8 cellular contexts compared by ENCODE assay signal in genomic region chr22:21646608-21647590, GRCh38. TPM values are rescaled to one million over a fixed set of nuclear protein-coding genes. Genes with fewer than 3 reads are reported as not detected.
DNase-seq lines count a peak whose midpoint lies in the region; ATAC-seq and TF ChIP-seq lines count a peak whose summit lies in the region.

No MANE protein-coding gene starts in this region.

- no peak for TF ChIP-seq POLR2A in prostate gland (IDR thresholded peaks at IDR 0.05)

- H3K27me3 ChIP-seq in prostate gland (replicated peaks; ENCODE audit: insufficient read depth), result no peaks in the 10 kb centered on the region

- H3K27me3 Mint-ChIP-seq in glutamatergic neuron (ENCODE audit: unreplicated experiment), result peaks cover 10% of the 10 kb centered on the region

- H3K4me3 Mint-ChIP-seq in glutamatergic neuron (ENCODE audit: unreplicated experiment), result peak overlapping the region; percentile 55

- H3K36me3 Mint-ChIP-seq in glutamatergic neuron (ENCODE audit: unreplicated experiment), result no peaks in the 10 kb centered on the region

- 45% methylated on average over 14 of the region's 14 CpGs for WGBS in prostate gland

- H3K36me3 ChIP-seq in prostate gland, result no peaks in the 10 kb centered on the region

- TF ChIP-seq CTCF in glutamatergic neuron (IDR thresholded peaks at IDR 0.05; ENCODE audit: partially characterized antibody, unreplicated experiment) (peak; percentile 86), prostate gland (IDR thresholded peaks at IDR 0.05) (peak; percentile 51 to 84 (median 66))

- peaks cover 3% of the 10 kb centered on the region for H3K4me1 ChIP-seq in prostate gland (replicated peaks)

- DNase-seq in G401 (ENCODE audit: low spot score), result peak; percentile 88
- DNase-seq in NCI-H1048 (lab: John Stamatoyannopoulos, UW), result peak; percentile 62
- peak; percentile 63 for DNase-seq in SKM-1 (lab: John Stamatoyannopoulos, UW; ENCODE audit: unreplicated experiment)
- peak; percentile 77 for DNase-seq in activated naive CD4-positive, alpha-beta T cell treated with anti-CD3 and anti-CD28 coated beads, Interleukin-2, amount 50 U/mL, for 16 hours
- peak; percentile 84 for DNase-seq in glutamatergic neuron
- DNase-seq in prostate gland (ENCODE audit: low spot score), result peak; percentile 74

- H3K27ac Mint-ChIP-seq in glutamatergic neuron (ENCODE audit: unreplicated experiment), result no peak overlapping the region

- peaks cover 9% of the 10 kb centered on the region for H3K9me3 Mint-ChIP-seq in glutamatergic neuron (ENCODE audit: unreplicated experiment)

- H3K9me3 ChIP-seq in prostate gland, result no peaks in the 10 kb centered on the region

- ATAC-seq in GM19023 (IDR thresholded peaks at IDR 0.05; ENCODE audit: unreplicated experiment) (no peak), GM21367 (IDR thresholded peaks at IDR 0.05; ENCODE audit: unreplicated experiment) (no peak)

- peaks cover 21% of the 10 kb centered on the region for H3K4me1 Mint-ChIP-seq in glutamatergic neuron (ENCODE audit: low read depth, unreplicated experiment)

- no peak overlapping the region for H3K4me3 ChIP-seq in prostate gland

- no peak overlapping the region for H3K27ac ChIP-seq in prostate gland

- in situ Hi-C loops in G401 (cut with HindIII; ENCODE audit: low sequenced_read_pairs), result no loop called here

- intact Hi-C loops in prostate gland (cut with DNase I), result no loop called here

RNA-seq across cellular contexts. Expression of gene SDF2L1, which starts 4.8 kb away (rescaled TPM):
- 39.7 and 49.4 TPM in 2 replicates for total RNA-seq in G401 (2014; rRNA removed; shearing (Covaris generic))
- 24.0 TPM for total RNA-seq in glutamatergic neuron (ENCODE audit: unreplicated experiment)
- total RNA-seq in prostate gland, result 10 to 100 TPM; 30.5 to 87.2 TPM

RNA-seq across cellular contexts. Expression of gene CCDC116, which starts 14.3 kb away (rescaled TPM):
- total RNA-seq in G401 (2014; rRNA removed; shearing (Covaris generic)), result not detected in 2 replicates
- 0.71 TPM for total RNA-seq in glutamatergic neuron (ENCODE audit: unreplicated experiment)
- total RNA-seq in prostate gland, result 1 to 10 TPM in 1 of 2 donors, under 1 TPM in 1; 0.27 to 3.1 TPM

RNA-seq across cellular contexts. Expression of gene YDJC, which starts 17.1 kb away (rescaled TPM):
- 71.7 and 80.6 TPM in 2 replicates for total RNA-seq in G401 (2014; rRNA removed; shearing (Covaris generic))
- total RNA-seq in glutamatergic neuron (ENCODE audit: unreplicated experiment) (10.3 TPM), prostate gland (10 to 100 TPM; 44.9 to 74.1 TPM)

RNA-seq across cellular contexts. Expression of gene PPIL2, which starts 18.9 kb away (rescaled TPM):
- total RNA-seq in G401 (2014; rRNA removed; shearing (Covaris generic)), result 20.5 and 24.0 TPM in 2 replicates
- total RNA-seq in glutamatergic neuron (ENCODE audit: unreplicated experiment), result 61.6 TPM
- total RNA-seq in prostate gland, result 10 to 100 TPM; 45.4 to 63.2 TPM
